In genomic region chr12:115998119-115998633, GRCh38 we compare ENCODE assay signal across 7 cellular contexts.
DNase-seq lines count a peak whose midpoint lies in the region; TF ChIP-seq lines count a peak whose summit lies in the region.

No MANE protein-coding gene starts in this region.

- TF ChIP-seq CTCF in HFF-Myc (IDR thresholded peaks at IDR 0.05; ENCODE audit: low read depth, low read length, missing control alignments) (peak; percentile 59), OCI-LY7 (conservative IDR thresholded peaks at IDR 0.05; ENCODE audit: low read length) (peak; percentile 98)

- CTCF ChIA-PET in OCI-LY7 (lab: Charles Lee; ENCODE audit: unreplicated experiment) = no interaction called here

- no peaks in the 10 kb centered on the region for H3K9me3 ChIP-seq in OCI-LY7 (ENCODE audit: low read length)

- H3K27ac ChIP-seq in OCI-LY7 (ENCODE audit: low read depth, low read length, poor library complexity, severe bottlenecking) = no peak overlapping the region

- no peaks in the 10 kb centered on the region for H3K9me2 ChIP-seq in OCI-LY7 (ENCODE audit: insufficient read depth, low read length)

- intact Hi-C loops in OCI-LY7 (cut with micrococcal nuclease; ENCODE audit: unreplicated experiment) = loop anchor here (2.0 to 10.0 kb wide), 2 partner anchors 239 to 607 kb away; no protein-coding TSS in a partner anchor

- no peak overlapping the region; the same call in 1 of the 2 replicates for H3K4me2 ChIP-seq in OCI-LY7 (ENCODE audit: low read length)

- H4K20me1 ChIP-seq in OCI-LY7 (ENCODE audit: insufficient read depth, low read length) = 0 out of 2 replicates have a peak, but pooled peaks cover 5% of the 10 kb centered on the region

- no peaks in the 10 kb centered on the region for H3K79me2 ChIP-seq in OCI-LY7 (ENCODE audit: insufficient read depth, low read depth, low read length)

- BruUV-seq in OCI-LY7 (replicated peaks; lab: Mats Ljungman, UMichigan) = no TSS peak

- peak; percentile 54 for DNase-seq in EL
- peak; percentile 17 for DNase-seq in HFF-Myc (ENCODE audit: extremely low read depth, low read depth)
- peak; percentile 50 for DNase-seq in OCI-LY7 (ENCODE audit: low spot score)
- peak; percentile 59 for DNase-seq in ecto neural progenitor cell (ENCODE audit: low spot score)
- DNase-seq in medulla oblongata (ENCODE audit: extremely low spot score) = peak; percentile 60
- no peak for DNase-seq in mesenteric fat pad (ENCODE audit: low spot score)
- DNase-seq in activated CD8-positive, alpha-beta memory T cell treated with anti-CD3 and anti-CD28 coated beads for 24 hours = no peak

- POLR2A ChIA-PET in OCI-LY7 (lab: Charles Lee) = no interaction called here

- H2AFZ ChIP-seq in OCI-LY7 (ENCODE audit: low read length) = no peak overlapping the region

- H3K4me1 ChIP-seq in OCI-LY7 (ENCODE audit: insufficient read depth, low read length, poor library complexity, severe bottlenecking) = peaks cover 5% of the 10 kb centered on the region

- peaks cover 7% of the 10 kb centered on the region; the same call in 1 of the 2 replicates for H3K36me3 ChIP-seq in OCI-LY7 (ENCODE audit: insufficient read depth, low read length)

- H3K4me3 ChIP-seq in HFF-Myc (replicated peaks; ENCODE audit: low read depth, low read length) (no peak overlapping the region), OCI-LY7 (ENCODE audit: low read depth, low read length, poor library complexity, severe bottlenecking) (no peak overlapping the region)

Comparison
In these comparisons a context has a peak if more than half of its experiments do, and no peak if none do; other contexts are left out.
1. DNase-seq: peak in EL (single experiment), HFF-Myc (single experiment), OCI-LY7 (single experiment), ecto neural progenitor cell (single experiment) and medulla oblongata (single experiment); none in mesenteric fat pad (single experiment) and activated CD8-positive, alpha-beta memory T cell treated with anti-CD3 and anti-CD28 coated beads for 24 hours (single experiment).